Comparison of ENCODE assay signal across 10 cellular contexts in genomic region chr11:103624708-103625623, GRCh38.
DNase-seq lines count a peak whose midpoint lies in the region; ATAC-seq and TF ChIP-seq lines count a peak whose summit lies in the region.
"Had no signal": no experiment of that assay in that cellular context is flagged by ENCODE, and none has a peak within 500 bp of the region (broad histone marks: within the 10 kb centered on the region; RNA-seq: fewer than 3 reads in every experiment).

No MANE protein-coding gene starts in this region.

- TF ChIP-seq CTCF in BJ (IDR thresholded peaks at IDR 0.05; ENCODE audit: insufficient read depth, low read depth, low read length): no peak
- no peak for TF ChIP-seq CTCF in brain microvascular endothelial cell (IDR thresholded peaks at IDR 0.05; ENCODE audit: low read depth, low read length, missing control alignments)

- no peak overlapping the region for H3K9ac ChIP-seq in HUES64 (ENCODE audit: low read depth, low read length)

- H3K4me1 ChIP-seq in HUES64 (ENCODE audit: insufficient read depth, low read length): peaks cover 16% of the 10 kb centered on the region

- H3K27me3 ChIP-seq in BJ (ENCODE audit: control insufficient read depth, insufficient read depth, low read length) (no peaks in the 10 kb centered on the region), HUES64 (ENCODE audit: insufficient read depth, low read length) (no peaks in the 10 kb centered on the region), brain microvascular endothelial cell (replicated peaks) (no peaks in the 10 kb centered on the region)

- no peak for ATAC-seq in HG03439 (IDR thresholded peaks at IDR 0.05; ENCODE audit: unreplicated experiment)
- no peak for ATAC-seq in HG03457 (IDR thresholded peaks at IDR 0.05; ENCODE audit: unreplicated experiment)
- ATAC-seq in sciatic nerve: no peak

- no peak overlapping the region for H3K4me3 ChIP-seq in BJ (ENCODE audit: low read depth, low read length)
- H3K4me3 ChIP-seq in HUES64 (ENCODE audit: low read length): no peak overlapping the region
- no peak overlapping the region for H3K4me3 ChIP-seq in brain microvascular endothelial cell (ENCODE audit: low read depth, low read length)

- intact Hi-C loops in sciatic nerve (cut with DNase I): no loop called here

- H3K27ac ChIP-seq in HUES64 (ENCODE audit: low read depth, low read length): peak overlapping the region; percentile 42
- peak overlapping the region; percentile 76 for H3K27ac ChIP-seq in brain microvascular endothelial cell

- POLR2A ChIA-PET in BJ (lab: Charles Lee): no interaction called here

- no peaks in the 10 kb centered on the region for H3K9me3 ChIP-seq in HUES64 (ENCODE audit: insufficient read depth, low read depth, low read length)

- H3K36me3 ChIP-seq in BJ (ENCODE audit: control insufficient read depth, insufficient read depth, low read length) (no peaks in the 10 kb centered on the region), HUES64 (ENCODE audit: insufficient read depth, low read length) (no peaks in the 10 kb centered on the region), brain microvascular endothelial cell (replicated peaks) (no peaks in the 10 kb centered on the region)

- peak; percentile 83 for DNase-seq in BJ (ENCODE audit: low read depth)
- peak; percentile 73 for DNase-seq in brain microvascular endothelial cell
- peak; percentile 90 for DNase-seq in kidney glomerular epithelial cell (lab: John Stamatoyannopoulos, UW)
- DNase-seq in DMS 273 (lab: John Stamatoyannopoulos, UW; ENCODE audit: unreplicated experiment): no peak
- DNase-seq in sciatic nerve (ENCODE audit: low spot score): no peak
- DNase-seq: MV-4-11, retina had no signal

- WGBS in HUES64: 93% methylated on average over 4 of the region's 5 CpGs

- in situ Hi-C loops in brain microvascular endothelial cell (cut with HindIII; ENCODE audit: low pct_ligation_motif_present, low sequenced_read_pairs): no loop called here

- CTCF ChIA-PET in BJ (lab: Yijun Ruan, JAX): interaction anchor here (1.0 to 1.2 kb wide), 2 partner anchors 11 to 19 kb away, joined by 3 to 4 read pairs; no protein-coding TSS in a partner anchor

Comparison
In these comparisons a context has a peak if more than half of its experiments do, and no peak if none do; other contexts are left out.
1. DNase-seq: peak in BJ (single experiment), brain microvascular endothelial cell (single experiment) and kidney glomerular epithelial cell (single experiment); none in DMS 273 (single experiment) and sciatic nerve (single experiment).